In genomic region chr4:70694628-70695027, GRCh38 we compare ENCODE assay signal across 4 cellular contexts. TPM values are rescaled to one million over a fixed set of nuclear protein-coding genes. Genes with fewer than 3 reads are reported as not detected.
"Had no signal": no experiment of that assay in that cellular context is flagged by ENCODE, and none has a peak within 500 bp of the region (broad histone marks: within the 10 kb centered on the region; RNA-seq: fewer than 3 reads in every experiment).

No MANE protein-coding gene starts in this region.

RNA-seq across cellular contexts. Expression of gene JCHAIN, which starts 28.3 kb away (rescaled TPM):
- total RNA-seq: GM23338, H1, H7, H9 had no signal
- polyA plus RNA-seq: H1 had no signal
